8 cellular contexts compared by ENCODE assay signal in the genomic region with DNA sequence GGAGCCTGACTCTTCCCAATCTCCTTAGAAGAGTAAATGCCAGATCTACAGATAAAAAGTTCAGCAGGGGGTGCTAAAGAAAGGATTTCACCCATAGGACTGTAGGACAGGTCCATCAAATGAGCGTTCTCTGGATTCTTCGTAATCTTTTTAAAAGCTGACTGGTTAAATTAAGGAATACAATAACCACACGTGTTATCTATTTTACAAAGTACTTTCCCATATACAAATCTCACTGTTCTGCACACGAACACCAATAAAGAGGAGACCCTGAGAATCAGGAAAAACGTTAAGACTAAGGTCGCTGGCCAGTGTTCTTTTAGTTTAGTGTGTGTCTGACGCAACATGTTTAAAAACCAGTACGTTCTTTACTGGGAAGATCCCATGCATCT. TPM values are rescaled to one million over a fixed set of nuclear protein-coding genes. Genes with fewer than 3 reads are reported as not detected.
DNase-seq lines count a peak whose midpoint lies in the region; ATAC-seq and TF ChIP-seq lines count a peak whose summit lies in the region.

No MANE protein-coding gene starts in this region.

- no peaks in the 10 kb centered on the region for H3K9me3 Mint-ChIP-seq in activated B cell treated with CpG ODN at 0.5 μM for 24 hours

- H3K4me3 ChIP-seq in GM12865 (ENCODE audit: low read depth, low read length) (peak overlapping the region; percentile 88), NB4 (ENCODE audit: low read depth, low read length) (peak overlapping the region; percentile 97)

- POLR2A ChIA-PET in activated B cell treated with CpG ODN at 0.5 μM for 24 hours (lab: Charles Lee) = interaction anchor here (0.9 to 1.4 kb wide), 5 partner anchors 42 to 1884 kb away, joined by 3 to 7 read pairs (median 5); a partner anchor contains a TSS

- H3K36me3 Mint-ChIP-seq in activated B cell treated with CpG ODN at 0.5 μM for 24 hours (ENCODE audit: low read depth) = peaks cover 18% of the 10 kb centered on the region

- intact Hi-C loops in activated B cell treated with CpG ODN at 0.5 μM for 24 hours (cut with micrococcal nuclease) (loop anchor here (1.0 to 10.0 kb wide), 13 partner anchors 43 to 1884 kb away; a partner anchor contains a TSS), left cardiac atrium (cut with DNase I) (no loop called here)

- no peak for TF ChIP-seq POLR2A in NB4 (IDR thresholded peaks at IDR 0.05; ENCODE audit: extremely low read depth, insufficient read length)

- TF ChIP-seq CTCF in GM12865 (IDR thresholded peaks at IDR 0.05; ENCODE audit: insufficient read depth, low read depth, low read length, missing control alignments) (peak; percentile 7), NB4 (IDR thresholded peaks at IDR 0.05; ENCODE audit: low read depth, low read length) (peak; percentile 34), activated B cell treated with CpG ODN at 0.5 μM for 24 hours (IDR thresholded peaks at IDR 0.05) (no peak)

- H3K4me1 Mint-ChIP-seq in activated B cell treated with CpG ODN at 0.5 μM for 24 hours = no peaks in the 10 kb centered on the region

- ATAC-seq in HG02678 (IDR thresholded peaks at IDR 0.05; ENCODE audit: unreplicated experiment) (peak; percentile 22), activated B cell treated with CpG ODN at 0.5 μM for 24 hours (ENCODE audit: low read depth) (peak; percentile 1), left cardiac atrium (peak; percentile 12 to 48)

- DNase-seq in A172 (ENCODE audit: low spot score) (peak; percentile 41), GM12865 (ENCODE audit: low read depth) (peak; percentile 33), NB4 (ENCODE audit: low read depth) (peak; percentile 69), activated B cell treated with CpG ODN at 0.5 μM for 24 hours (no peak), left cardiac atrium (no peak), renal cortical epithelial cell (ENCODE audit: low read depth) (peak; percentile 69)
- no peak for DNase-seq in activated CD4-positive, CD25-positive, alpha-beta regulatory T cell treated with anti-CD3 and anti-CD28 coated beads, Interleukin-2, amount 50 U/mL, for 72 hours

- no peak overlapping the region for H3K27ac Mint-ChIP-seq in activated B cell treated with CpG ODN at 0.5 μM for 24 hours

- CTCF ChIA-PET in activated B cell treated with CpG ODN at 0.5 μM for 24 hours (lab: Charles Lee) = interaction anchor here (0.7 to 2.1 kb wide), 6 partner anchors 14 to 377 kb away, joined by 3 to 23 read pairs (median 4); no protein-coding TSS in a partner anchor

- H3K27me3 Mint-ChIP-seq in activated B cell treated with CpG ODN at 0.5 μM for 24 hours = peaks cover 14% of the 10 kb centered on the region

- no peak overlapping the region for H3K4me3 Mint-ChIP-seq in activated B cell treated with CpG ODN at 0.5 μM for 24 hours

RNA-seq across cellular contexts. Expression of a gene that starts 0.5 kb away (rescaled TPM):
- 12.9 and 20.0 TPM in 2 replicates for total RNA-seq in A172 (2014; rRNA removed; shearing (Covaris generic))
- total RNA-seq in activated B cell treated with CpG ODN at 0.5 μM for 24 hours = 24.1 and 28.0 TPM in 2 replicates
- 10 to 100 TPM; 18.4 to 23.1 TPM for total RNA-seq in left cardiac atrium
- 13.5 and 25.4 TPM in 2 replicates for total RNA-seq in renal cortical epithelial cell

RNA-seq across cellular contexts. Expression of a gene that starts 0.7 kb away (rescaled TPM):
- 6.3 and 11.3 TPM in 2 replicates for total RNA-seq in A172 (2014; rRNA removed; shearing (Covaris generic))
- 2.0 and 2.6 TPM in 2 replicates for total RNA-seq in activated B cell treated with CpG ODN at 0.5 μM for 24 hours
- 10 to 100 TPM; 47.6 to 49.4 TPM for total RNA-seq in left cardiac atrium
- total RNA-seq in renal cortical epithelial cell = 15.5 and 24.1 TPM in 2 replicates

RNA-seq across cellular contexts. Expression of a gene that starts 32.8 kb away (rescaled TPM):
- not detected in 2 replicates for total RNA-seq in A172 (2014; rRNA removed; shearing (Covaris generic))
- total RNA-seq in activated B cell treated with CpG ODN at 0.5 μM for 24 hours = not detected in 2 replicates
- total RNA-seq in left cardiac atrium = not detected
- total RNA-seq in renal cortical epithelial cell = 2.1 and 5.4 TPM in 2 replicates

Comparison
In these comparisons a context has a peak if more than half of its experiments do, and no peak if none do; other contexts are left out.
1. DNase-seq: peak in A172 (single experiment), GM12865 (single experiment), NB4 (single experiment) and renal cortical epithelial cell (single experiment); none in activated B cell treated with CpG ODN at 0.5 μM for 24 hours (single experiment), left cardiac atrium (single experiment) and activated CD4-positive, CD25-positive, alpha-beta regulatory T cell treated with anti-CD3 and anti-CD28 coated beads, Interleukin-2, amount 50 U/mL, for 72 hours (single experiment).
2. Peak in every context shown above with its lines, with median percentiles within 50 percentile points of each other: ATAC-seq.